ENCODE assay signal across 8 cellular contexts in the genomic region with DNA sequence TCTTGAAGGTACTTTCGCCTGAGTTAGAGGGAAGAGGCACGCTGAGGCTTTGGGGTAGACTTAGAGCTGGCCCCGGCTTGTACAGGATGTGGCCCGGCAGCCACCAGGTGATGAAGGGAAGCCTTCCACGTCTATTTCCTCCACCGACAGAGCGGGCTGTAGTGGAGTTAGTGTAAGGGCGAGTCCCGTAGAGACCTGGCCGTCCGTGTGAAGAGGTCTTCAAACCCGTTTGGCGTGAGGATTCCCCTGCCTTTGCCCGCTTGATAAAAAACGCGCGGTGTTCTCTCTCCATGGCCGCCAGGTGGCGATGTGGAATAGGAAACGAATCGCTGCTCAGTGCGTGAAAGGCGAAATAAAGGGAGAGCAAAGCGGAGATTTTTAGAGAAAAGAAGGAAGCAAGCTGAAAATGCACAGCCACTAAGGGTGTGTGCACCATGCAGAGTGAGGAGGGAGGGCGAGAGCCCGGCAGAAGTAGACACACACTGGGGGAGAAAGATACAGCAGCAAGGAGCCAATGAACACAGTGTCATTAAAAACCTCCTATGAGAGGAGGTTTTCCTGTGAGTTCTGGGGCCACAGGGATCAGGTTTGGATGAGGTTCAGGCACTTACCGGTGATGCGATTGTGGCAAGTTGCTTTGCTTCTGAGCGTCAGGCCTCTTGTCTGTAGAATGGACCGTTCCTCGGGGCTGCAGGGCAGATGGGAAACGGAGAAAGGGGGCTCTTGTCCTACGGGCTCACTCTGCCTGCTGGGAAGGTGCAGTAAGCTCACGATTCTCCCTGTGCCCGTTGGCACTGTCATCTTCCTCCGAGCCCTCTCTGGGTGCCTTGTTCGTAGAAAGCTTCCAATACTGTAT. TPM values are rescaled to one million over a fixed set of nuclear protein-coding genes. Genes with fewer than 3 reads are reported as not detected.
DNase-seq lines count a peak whose midpoint lies in the region; ATAC-seq and TF ChIP-seq lines count a peak whose summit lies in the region.

No MANE protein-coding gene starts in this region.

- peaks cover 33% of the 10 kb centered on the region for H3K27me3 Mint-ChIP-seq in brain

- DNase-seq in NCI-H2029 (lab: John Stamatoyannopoulos, UW) (peak; percentile 51), UCSD-AML1 (lab: John Stamatoyannopoulos, UW; ENCODE audit: unreplicated experiment) (peak; percentile 71), iPS-NIHi7 (ENCODE audit: extremely low spot score) (peak; percentile 79), mesenteric fat pad (ENCODE audit: low spot score) (no peak)
- peak; percentile 59 to 72 (median 60) for DNase-seq in stimulated activated CD4-positive, alpha-beta T cell treated with anti-CD3 and anti-CD28 coated beads, Interleukin-12 subunit alpha, Interleukin-12 subunit beta, amount 100 ng/mL, for 48 hours (ENCODE audit: low read depth in 2 of 3, low spot score in 1 of 3)

- TF ChIP-seq CTCF in GM12872 (IDR thresholded peaks at IDR 0.05; ENCODE audit: insufficient read depth, low read depth, low read length) (peak; percentile 83), brain (conservative IDR thresholded peaks at IDR 0.05) (peak; percentile 96 to 98)

- H3K4me1 Mint-ChIP-seq in brain = peaks cover 69% of the 10 kb centered on the region

- ATAC-seq in HG02840 (IDR thresholded peaks at IDR 0.05; ENCODE audit: low FRiP score, unreplicated experiment) = peak; percentile 72

- peak overlapping the region; percentile 42 to 78 (median 70) for H3K4me3 Mint-ChIP-seq in brain

- no peaks in the 10 kb centered on the region for H3K36me3 Mint-ChIP-seq in brain

- peaks cover 0 to 3% (median 0%) of the 10 kb centered on the region in 5 experiments for H3K9me3 Mint-ChIP-seq in brain

- H3K27ac Mint-ChIP-seq in brain = peak overlapping the region; percentile 5 to 77 (median 42)

RNA-seq across cellular contexts. Expression of a gene that starts 34.2 kb away (rescaled TPM):
- polyA plus RNA-seq in brain (ENCODE audit: insufficient read depth, low read depth, low replicate concordance) = 9.1 TPM
- 15.5 TPM for total RNA-seq in mesenteric fat pad

RNA-seq across cellular contexts. Expression of a gene that starts 59.0 kb away (rescaled TPM):
- polyA plus RNA-seq in brain (ENCODE audit: insufficient read depth, low read depth, low replicate concordance) = not detected
- not detected for total RNA-seq in mesenteric fat pad
